ENCODE assay signal across 10 cellular contexts in genomic region chr6:156916108-156916801, GRCh38.
DNase-seq lines count a peak whose midpoint lies in the region; ATAC-seq, FAIRE-seq and TF ChIP-seq lines count a peak whose summit lies in the region.
"Had no signal": no experiment of that assay in that cellular context is flagged by ENCODE, and none has a peak within 500 bp of the region (broad histone marks: within the 10 kb centered on the region; RNA-seq: fewer than 3 reads in every experiment).

No MANE protein-coding gene starts in this region.

- POLR2A ChIA-PET in GM12878 (lab: Charles Lee) = interaction anchor here (0.6 to 1.1 kb wide), 3 partner anchors 20 to 392 kb away, joined by 3 to 5 read pairs (median 4); no protein-coding TSS in a partner anchor

- BruUV-seq in GM12878 (replicated peaks; lab: Mats Ljungman, UMichigan) = no TSS peak

- peak overlapping the region; percentile 24; the same call in 1 of the 2 replicates for H3K27ac ChIP-seq in BLaER1
- H3K27ac ChIP-seq in GM12878 (ENCODE audit: control insufficient read depth, insufficient read depth) = peak overlapping the region; percentile 75

- H3K9me3 ChIP-seq in BLaER1 (no peaks in the 10 kb centered on the region), GM12878 (replicated peaks; ENCODE audit: control insufficient read depth, insufficient read depth, low read length) (no peaks in the 10 kb centered on the region)

- H3K27me3 ChIP-seq in BLaER1 (no peaks in the 10 kb centered on the region), GM12878 (replicated peaks in 1 of 2; ENCODE audit: control insufficient read depth in 2 of 2, insufficient read depth in 2 of 2, low read length in 1 of 2) (no peaks in the 10 kb centered on the region)

- RAD21 ChIA-PET in GM12878 (lab: Charles Lee; ENCODE audit: unreplicated experiment) = interaction anchor here (0.7 to 2.7 kb wide), 7 partner anchors 9 to 131 kb away, joined by 3 to 9 read pairs (median 3); no protein-coding TSS in a partner anchor

- no peak for TF ChIP-seq EP300 in GM12878 (IDR thresholded peaks at IDR 0.05; ENCODE audit: borderline replicate concordance in 1 of 2, control insufficient read depth in 1 of 2, low read depth in 2 of 2, low read length in 2 of 2)

- H3K4me2 ChIP-seq in BLaER1 (peak overlapping the region; percentile 32), GM12878 (ENCODE audit: control insufficient read depth, insufficient read depth) (peak overlapping the region; percentile 88)

- in situ Hi-C loops in GM12878 (cut with MboI) = no loop called here

- ATAC-seq in GM18870 (IDR thresholded peaks at IDR 0.05; ENCODE audit: unreplicated experiment) = peak; percentile 40
- ATAC-seq in HG03025 (IDR thresholded peaks at IDR 0.05; ENCODE audit: low FRiP score, unreplicated experiment) = peak; percentile 41
- ATAC-seq in GM12878 = peak; percentile 73
- no peak for ATAC-seq in left colon
- no peak for ATAC-seq in HG03469 (IDR thresholded peaks at IDR 0.05; ENCODE audit: unreplicated experiment)
- ATAC-seq: activated CD4-positive, CD25-positive, alpha-beta regulatory T cell treated with anti-CD3 and anti-CD28 coated beads, Interleukin-2, amount 50 U/mL, for 24 hours had no signal

- H3K4me3 ChIP-seq in BLaER1 = no peak overlapping the region
- H3K4me3 ChIP-seq in GM12878 = peak overlapping the region; percentile 50

- H2AFZ ChIP-seq in GM12878 (ENCODE audit: control insufficient read depth, low read depth, low read length) = peak overlapping the region; percentile 18; the same call in 1 of the 2 replicates

- CTCF ChIA-PET in GM12878 (lab: Yijun Ruan, JAX) = interaction anchor here (0.7 to 1.2 kb wide), 4 partner anchors 9 to 97 kb away, joined by 3 to 5 read pairs (median 3); no protein-coding TSS in a partner anchor

- SMC1A ChIA-PET in GM12878 (lab: Charles Lee; ENCODE audit: uncharacterized antibody, unreplicated experiment) = interaction anchor here (0.7 to 2.1 kb wide), 12 partner anchors 9 to 195 kb away, joined by 3 to 9 read pairs (median 3); no protein-coding TSS in a partner anchor

- H3K4me1 ChIP-seq in BLaER1 (peaks cover 55% of the 10 kb centered on the region), GM12878 (ENCODE audit: control insufficient read depth, insufficient read depth, low read length) (peaks cover 29% of the 10 kb centered on the region)

- no peak for FAIRE-seq in GM12878 (lab: Jason Lieb, UNC)

- H3K36me3 ChIP-seq in BLaER1 (peaks cover 32% of the 10 kb centered on the region), GM12878 (ENCODE audit: control insufficient read depth in 2 of 2, insufficient read depth in 2 of 2, low read length in 1 of 2) (peaks cover 0 to 2% of the 10 kb centered on the region in 2 experiments; a peak in 1 of 4 replicates)

- intact Hi-C loops in GM12878 (cut with micrococcal nuclease; ENCODE audit: unreplicated experiment) = no loop called here
- intact Hi-C loops in left colon (cut with DNase I, micrococcal nuclease) = no loop called here

- no peak overlapping the region for H3K9ac ChIP-seq in BLaER1
- H3K9ac ChIP-seq in GM12878 (ENCODE audit: control insufficient read depth, insufficient read depth, low read length) = peak overlapping the region; percentile 40; the same call in 1 of the 2 replicates

- no peak for TF ChIP-seq CTCF in GM12878 (IDR thresholded peaks at IDR 0.05 in 2 of 3, conservative IDR thresholded peaks at IDR 0.05 in 1 of 3; ENCODE audit: control insufficient read depth in 2 of 3, extremely low read depth in 1 of 3, insufficient read depth in 1 of 3, low read depth in 3 of 3, low read length in 3 of 3)

- H4K20me1 ChIP-seq in BLaER1 = peaks cover 93% of the 10 kb centered on the region
- no peaks in the 10 kb centered on the region for H4K20me1 ChIP-seq in GM12878 (ENCODE audit: control insufficient read depth, insufficient read depth)

- WGBS in GM12878 (ENCODE audit: insufficient coverage, insufficient replicate concordance, low lambda C conversion rate, missing lambda C conversion rate) = 14% methylated on average over 11 of the region's 11 CpGs

- peaks cover 69% of the 10 kb centered on the region for H3K79me2 ChIP-seq in GM12878 (ENCODE audit: control insufficient read depth, insufficient read depth, low read length)

- TF ChIP-seq RAD21 in GM12878 (IDR thresholded peaks at IDR 0.05; ENCODE audit: insufficient read depth, low read depth, low read length) = no peak

- DNase-seq in GM12878 (ENCODE audit: low read depth, low spot score) (no peak), pons (ENCODE audit: low spot score) (no peak), left colon (no peak)
- DNase-seq in activated CD4-positive, CD25-positive, alpha-beta regulatory T cell treated with anti-CD3 and anti-CD28 coated beads, Interleukin-2, amount 50 U/mL, for 72 hours = no peak
- DNase-seq: NCI-H1105 treated with DMSO at 0.1 percent for 48 hours had no signal

- TF ChIP-seq POLR2A in GM12878 (IDR thresholded peaks at IDR 0.05; ENCODE audit: low read depth, low read length) = no peak

TF ChIP-seq in GM12878, 131 proteins besides CTCF, POLR2A, EP300 and RAD21:
- peak; percentile 40; the same call in 1 of the 2 replicates for TF ChIP-seq CREB1 (IDR thresholded peaks at IDR 0.05; ENCODE audit: low read depth)
- TF ChIP-seq ASH2L (IDR thresholded peaks at IDR 0.05; ENCODE audit: borderline replicate concordance, low read depth) = 0 out of 2 replicates have a peak, but pooled peaks have one; percentile 35
- TF ChIP-seq RELB (IDR thresholded peaks at IDR 0.05; ENCODE audit: low read depth) = 0 out of 2 replicates have a peak, but pooled peaks have one; percentile 28
- TF ChIP-seq TBL1XR1 (IDR thresholded peaks at IDR 0.05; ENCODE audit: low read depth, low read length) = no peak
- TF ChIP-seq IRF3 (IDR thresholded peaks at IDR 0.05) = no peak

Comparison
In these comparisons a context has a peak if more than half of its experiments do, and no peak if none do; other contexts are left out.
1. ATAC-seq: peak in GM18870 (single experiment), HG03025 (single experiment) and GM12878 (single experiment); none in left colon (single experiment) and HG03469 (single experiment).